In genomic region chr16:26963109-26963508, GRCh38 we compare ENCODE assay signal across 10 cellular contexts.
A peak's percentile ranks its signal among the peaks of the same experiment; 100 is the strongest.
DNase-seq lines count a peak whose midpoint lies in the region; TF ChIP-seq lines count a peak whose summit lies in the region.
"Had no signal": no experiment of that assay in that cellular context is flagged by ENCODE, and none has a peak within 500 bp of the region (broad histone marks: within the 10 kb centered on the region; RNA-seq: fewer than 3 reads in every experiment).

No MANE protein-coding gene starts in this region.

- H3K27me3 Mint-ChIP-seq in activated naive CD4-positive, alpha-beta T cell treated with anti-CD3 and anti-CD28 coated beads, Interleukin-2, amount 10 ng/mL, durations not matched to agents 7 days and 5 days, result peaks cover 5% of the 10 kb centered on the region
- peaks cover 36% of the 10 kb centered on the region for H3K27me3 Mint-ChIP-seq in type B pancreatic cell

- CTCF ChIA-PET in activated naive CD4-positive, alpha-beta T cell treated with anti-CD3 and anti-CD28 coated beads, Interleukin-2, amount 10 ng/mL, durations not matched to agents 7 days and 5 days (lab: Charles Lee), result no interaction called here

- peak; percentile 34 for TF ChIP-seq CTCF in fibroblast of the aortic adventitia (IDR thresholded peaks at IDR 0.05; ENCODE audit: insufficient read depth, low read length)
- TF ChIP-seq CTCF in type B pancreatic cell (conservative IDR thresholded peaks at IDR 0.05), result peak; percentile 60

- no peaks in the 10 kb centered on the region for H3K36me3 Mint-ChIP-seq in activated naive CD4-positive, alpha-beta T cell treated with anti-CD3 and anti-CD28 coated beads, Interleukin-2, amount 10 ng/mL, durations not matched to agents 7 days and 5 days
- H3K36me3 Mint-ChIP-seq in type B pancreatic cell, result no peaks in the 10 kb centered on the region

- H3K9me3 Mint-ChIP-seq in activated naive CD4-positive, alpha-beta T cell treated with anti-CD3 and anti-CD28 coated beads, Interleukin-2, amount 10 ng/mL, durations not matched to agents 7 days and 5 days, result no peaks in the 10 kb centered on the region
- no peaks in the 10 kb centered on the region for H3K9me3 Mint-ChIP-seq in type B pancreatic cell
- H3K9me3 Mint-ChIP-seq: effector memory CD8-positive, alpha-beta T cell had no signal

- H3K4me3 Mint-ChIP-seq in activated naive CD4-positive, alpha-beta T cell treated with anti-CD3 and anti-CD28 coated beads, Interleukin-2, amount 10 ng/mL, durations not matched to agents 7 days and 5 days, result no peak overlapping the region
- no peak overlapping the region for H3K4me3 Mint-ChIP-seq in type B pancreatic cell
- H3K4me3 Mint-ChIP-seq: effector memory CD8-positive, alpha-beta T cell had no signal

- DNase-seq in activated naive CD4-positive, alpha-beta T cell treated with anti-CD3 and anti-CD28 coated beads, Interleukin-2, amount 10 ng/mL, durations not matched to agents 7 days and 5 days, result peak; percentile 32
- DNase-seq in activated naive CD4-positive, alpha-beta T cell treated with Interleukin-2 at 50 U/mL for 16 hours, result no peak
- DNase-seq in OCI-M1 (lab: John Stamatoyannopoulos, UW), result peak; percentile 29
- DNase-seq in fibroblast of the aortic adventitia (ENCODE audit: low read depth), result peak; percentile 26
- no peak for DNase-seq in type B pancreatic cell (ENCODE audit: extremely low spot score, unreplicated experiment)
- DNase-seq in SW480 (ENCODE audit: low spot score), result no peak
- no peak for DNase-seq in NCI-H128 (lab: John Stamatoyannopoulos, UW; ENCODE audit: unreplicated experiment)
- no peak for DNase-seq in NCI-H748 (lab: John Stamatoyannopoulos, UW; ENCODE audit: unreplicated experiment)
- DNase-seq: effector memory CD8-positive, alpha-beta T cell; NCI-H510A treated with DMSO at 0.1 percent for 48 hours had no signal

- no peak overlapping the region for H3K27ac Mint-ChIP-seq in activated naive CD4-positive, alpha-beta T cell treated with anti-CD3 and anti-CD28 coated beads, Interleukin-2, amount 10 ng/mL, durations not matched to agents 7 days and 5 days
- H3K27ac Mint-ChIP-seq in type B pancreatic cell, result no peak overlapping the region
- H3K27ac Mint-ChIP-seq: effector memory CD8-positive, alpha-beta T cell had no signal

- no peak overlapping the region for H3K4me3 ChIP-seq in fibroblast of the aortic adventitia (ENCODE audit: low read depth, low read length)

- no peaks in the 10 kb centered on the region for H3K4me1 Mint-ChIP-seq in activated naive CD4-positive, alpha-beta T cell treated with anti-CD3 and anti-CD28 coated beads, Interleukin-2, amount 10 ng/mL, durations not matched to agents 7 days and 5 days
- no peaks in the 10 kb centered on the region for H3K4me1 Mint-ChIP-seq in type B pancreatic cell (ENCODE audit: unreplicated experiment)

Comparison
In these comparisons a context has a peak if more than half of its experiments do, and no peak if none do; other contexts are left out.
1. DNase-seq: peak in activated naive CD4-positive, alpha-beta T cell treated with anti-CD3 and anti-CD28 coated beads, Interleukin-2, amount 10 ng/mL, durations not matched to agents 7 days and 5 days (single experiment), OCI-M1 (single experiment) and fibroblast of the aortic adventitia (single experiment); none in activated naive CD4-positive, alpha-beta T cell treated with Interleukin-2 at 50 U/mL for 16 hours (single experiment), type B pancreatic cell (single experiment), SW480 (single experiment), NCI-H128 (single experiment) and NCI-H748 (single experiment).